Comparison of ENCODE assay signal across 13 cellular contexts in genomic region chr5:28156981-28157380, GRCh38.
"Had no signal": no experiment of that assay in that cellular context is flagged by ENCODE, and none has a peak within 500 bp of the region (broad histone marks: within the 10 kb centered on the region; RNA-seq: fewer than 3 reads in every experiment).

No MANE protein-coding gene starts in this region.

- H3K9me3 ChIP-seq: body of pancreas, gastroesophageal sphincter, pancreas had no signal

- DNase-seq: activated CD4-positive, alpha-beta memory T cell treated with anti-CD3 and anti-CD28 coated beads for 36 hours; activated CD4-positive, CD25-positive, alpha-beta regulatory T cell treated with anti-CD3 and anti-CD28 coated beads, Interleukin-2, amount 50 U/mL, for 72 hours; activated naive CD8-positive, alpha-beta T cell treated with anti-CD3 and anti-CD28 coated beads, Interleukin-2, amount 50 U/mL, for 24 hours; activated T-cell treated with anti-CD3 and anti-CD28 coated beads, Interleukin-2, amount 50 U/mL, for 72 hours; body of pancreas; effector memory CD4-positive, alpha-beta T cell; mesendoderm; nephron progenitor cell; pancreas; stimulated activated CD4-positive, alpha-beta T cell treated with anti-CD3 and anti-CD28 coated beads, Interleukin-15, amount 100 ng/mL, for 24 hours; stimulated activated CD4-positive, alpha-beta T cell treated with anti-CD3 and anti-CD28 coated beads, Interleukin-4, amount 100 ng/mL, for 24 hours; SW 1271 had no signal

- H3K4me1 ChIP-seq: body of pancreas, gastroesophageal sphincter, pancreas had no signal

- H3K4me3 ChIP-seq: body of pancreas, gastroesophageal sphincter, pancreas had no signal

- H3K27me3 ChIP-seq: body of pancreas, gastroesophageal sphincter, pancreas had no signal

- H3K27ac ChIP-seq: body of pancreas, gastroesophageal sphincter, pancreas had no signal

- H3K36me3 ChIP-seq: gastroesophageal sphincter, pancreas had no signal
